18 cellular contexts compared by ENCODE assay signal in the genomic region with DNA sequence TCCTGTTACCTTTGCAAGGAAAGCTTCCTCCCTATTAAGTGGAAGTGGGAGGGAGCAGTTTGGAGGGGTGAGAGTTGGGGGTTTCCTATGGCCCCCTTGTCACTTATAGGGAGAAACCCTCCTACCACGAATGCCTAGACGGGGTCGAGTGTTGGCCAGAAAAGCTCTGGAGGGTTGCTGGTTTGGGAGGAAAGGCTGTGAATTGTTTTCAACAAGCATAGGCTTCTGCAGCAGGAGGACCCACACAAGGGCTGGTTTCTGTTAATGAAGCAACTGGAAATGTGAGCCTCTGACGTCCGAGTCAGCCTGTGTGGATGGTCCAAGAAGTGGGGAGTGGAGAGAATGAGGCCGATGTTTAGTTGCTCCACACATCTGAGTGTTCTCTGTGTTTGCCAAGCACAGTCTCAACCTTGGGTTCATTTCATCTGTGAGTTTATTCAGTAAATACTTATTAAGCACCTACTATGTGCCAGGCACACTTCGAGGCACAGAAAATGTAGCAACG. TPM values are rescaled to one million over a fixed set of nuclear protein-coding genes. Genes with fewer than 3 reads are reported as not detected.
"Had no signal": no experiment of that assay in that cellular context is flagged by ENCODE, and none has a peak within 500 bp of the region (broad histone marks: within the 10 kb centered on the region; RNA-seq: fewer than 3 reads in every experiment).

No MANE protein-coding gene starts in this region.

- H3K36me3 Mint-ChIP-seq: type B pancreatic cell had no signal

- H3K27ac Mint-ChIP-seq: activated T-cell treated with anti-CD3 and anti-CD28 coated beads, Interleukin-2, amount 50 U/mL, for 24 hours; naive B cell; stimulated activated naive CD8-positive, alpha-beta T cell treated with anti-CD3 and anti-CD28 coated beads, Interleukin-15, amount 100 ng/mL, for 72 hours; type B pancreatic cell had no signal

- DNase-seq: activated CD4-positive, alpha-beta T cell treated with anti-CD3 and anti-CD28 coated beads, Interleukin-2, amount 50 U/mL, for 1 hour; activated naive CD4-positive, alpha-beta T cell treated with anti-CD3 and anti-CD28 coated beads, Interleukin-2, amount 50 U/mL, for 16 hours; activated T-cell treated with anti-CD3 and anti-CD28 coated beads, Interleukin-2, amount 50 U/mL, for 24 hours; amniotic stem cell; colonic mucosa; gastrocnemius medialis; heart right ventricle; left colon; naive B cell; spleen; stimulated activated naive CD8-positive, alpha-beta T cell treated with anti-CD3 and anti-CD28 coated beads, Interleukin-15, amount 100 ng/mL, for 72 hours had no signal

- H3K4me3 ChIP-seq: body of pancreas, colonic mucosa, gastrocnemius medialis, heart right ventricle, lung, pancreas, spleen had no signal

- H3K9me3 Mint-ChIP-seq: activated T-cell treated with anti-CD3 and anti-CD28 coated beads, Interleukin-2, amount 50 U/mL, for 24 hours; stimulated activated naive CD8-positive, alpha-beta T cell treated with anti-CD3 and anti-CD28 coated beads, Interleukin-15, amount 100 ng/mL, for 72 hours; type B pancreatic cell had no signal

- H3K4me3 Mint-ChIP-seq: activated T-cell treated with anti-CD3 and anti-CD28 coated beads, Interleukin-2, amount 50 U/mL, for 24 hours; naive B cell; stimulated activated naive CD8-positive, alpha-beta T cell treated with anti-CD3 and anti-CD28 coated beads, Interleukin-15, amount 100 ng/mL, for 72 hours; type B pancreatic cell had no signal

- ATAC-seq: left colon; sciatic nerve; stimulated activated naive CD8-positive, alpha-beta T cell treated with anti-CD3 and anti-CD28 coated beads, Interleukin-15, amount 100 ng/mL, for 72 hours had no signal

RNA-seq across cellular contexts. Expression of gene LEP, which starts 37.3 kb away (rescaled TPM):
- total RNA-seq: mononuclear cell, temporal lobe had no signal
